8 cellular contexts compared by ENCODE assay signal in genomic region chr19:14205460-14206282, GRCh38. TPM values are rescaled to one million over a fixed set of nuclear protein-coding genes. Genes with fewer than 3 reads are reported as not detected.
DNase-seq lines count a peak whose midpoint lies in the region; ATAC-seq and TF ChIP-seq lines count a peak whose summit lies in the region.
"Not testable (repeated sequence)": the region's sequence is repeated elsewhere in the genome, so short reads cannot be mapped to it uniquely, and the experiment has no call there.

TSS of gene ADGRL1 (minus strand) at chr19:14206169. CDS start at chr19:14183602, 22,567 bp downstream.

- H3K4me3 ChIP-seq in breast epithelium (peak within 1 kb of the TSS; percentile 50 to 97 (median 81)), upper lobe of left lung (peak within 1 kb of the TSS; percentile 66 to 80 (median 74))

- POLR2A ChIA-PET in activated CD4-positive, alpha-beta memory T cell treated with anti-CD3 and anti-CD28 coated beads for 36 hours (lab: Charles Lee): interaction anchor here (0.6 to 0.9 kb wide), 3 partner anchors 170 to 1237 kb away, joined by 3 to 4 read pairs (median 3); partner anchors contain the start of gene ADGRE5

- not testable (repeated sequence) for H3K9me3 Mint-ChIP-seq in activated CD4-positive, alpha-beta memory T cell treated with anti-CD3 and anti-CD28 coated beads for 36 hours; mesothelial cell of epicardium

- not testable (repeated sequence) for ATAC-seq in upper lobe of left lung (ENCODE audit: low FRiP score in 2 of 2)

- TF ChIP-seq EP300 in upper lobe of left lung (IDR thresholded peaks at IDR 0.05): not testable (repeated sequence)

- H3K4me1 ChIP-seq in breast epithelium: not testable (repeated sequence)
- H3K4me1 ChIP-seq in upper lobe of left lung: peaks cover 12 to 58% (median 23%) of the 10 kb centered on the region in 4 donors

- not testable (repeated sequence) for H3K9me3 ChIP-seq in breast epithelium, upper lobe of left lung

- H3K27ac Mint-ChIP-seq in activated CD4-positive, alpha-beta memory T cell treated with anti-CD3 and anti-CD28 coated beads for 36 hours: peak within 1 kb of the TSS; percentile 39
- peak within 1 kb of the TSS; percentile 96 for H3K27ac Mint-ChIP-seq in mesothelial cell of epicardium

- H3K4me3 Mint-ChIP-seq in activated CD4-positive, alpha-beta memory T cell treated with anti-CD3 and anti-CD28 coated beads for 36 hours: peak within 1 kb of the TSS; percentile 81
- peak within 1 kb of the TSS; percentile 84 for H3K4me3 Mint-ChIP-seq in mesothelial cell of epicardium

- H3K4me1 Mint-ChIP-seq in activated CD4-positive, alpha-beta memory T cell treated with anti-CD3 and anti-CD28 coated beads for 36 hours (ENCODE audit: low read depth): peaks cover 40% of the 10 kb centered on the region
- peaks cover 18% of the 10 kb centered on the region for H3K4me1 Mint-ChIP-seq in mesothelial cell of epicardium

- not testable (repeated sequence) for H3K27me3 ChIP-seq in breast epithelium
- peaks cover 0 to 16% (median 6%) of the 10 kb centered on the region in 4 donors for H3K27me3 ChIP-seq in upper lobe of left lung

- WGBS in upper lobe of left lung, 2 donors: 0 to 1% methylated on average over 28 to 29 of the region's 96 CpGs

- DNase-seq in DMS53 (lab: John Stamatoyannopoulos, UW) (peak; percentile 40), NCI-H146 (lab: John Stamatoyannopoulos, UW) (peak; percentile 36), head of caudate nucleus (peak in 40 of 42 donors; percentile 34 to 85 (median 67)), retina (peak; percentile 59), upper lobe of left lung (peak in 1 of 2 donors; percentile 87)
- not testable (repeated sequence) for DNase-seq in activated CD4-positive, alpha-beta memory T cell treated with anti-CD3 and anti-CD28 coated beads for 36 hours; breast epithelium (ENCODE audit: low spot score in 2 of 2); mesothelial cell of epicardium (ENCODE audit: low spot score in 2 of 2, unreplicated experiment in 2 of 2)

- intact Hi-C loops in activated CD4-positive, alpha-beta memory T cell treated with anti-CD3 and anti-CD28 coated beads for 36 hours (cut with micrococcal nuclease); breast epithelium (cut with DNase I; ENCODE audit: low total_unique reads): not testable (repeated sequence)
- intact Hi-C loops in head of caudate nucleus (cut with DNase I): loop anchor here (5.0 to 10.0 kb wide), 2 partner anchors 139 to 292 kb away; partner anchors contain the start of gene GIPC1

- H3K36me3 Mint-ChIP-seq in activated CD4-positive, alpha-beta memory T cell treated with anti-CD3 and anti-CD28 coated beads for 36 hours; mesothelial cell of epicardium: not testable (repeated sequence)

- H3K27ac ChIP-seq in breast epithelium: peak within 1 kb of the TSS; percentile 59 to 68
- peak within 1 kb of the TSS; percentile 71 to 82 (median 77) for H3K27ac ChIP-seq in upper lobe of left lung

- TF ChIP-seq POLR2A in breast epithelium (IDR thresholded peaks at IDR 0.05); upper lobe of left lung (IDR thresholded peaks at IDR 0.05): not testable (repeated sequence)

- TF ChIP-seq CTCF in breast epithelium (IDR thresholded peaks at IDR 0.05); mesothelial cell of epicardium (IDR thresholded peaks at IDR 0.05; ENCODE audit: unreplicated experiment); upper lobe of left lung (IDR thresholded peaks at IDR 0.05): not testable (repeated sequence)

- peaks cover 14% of the 10 kb centered on the region for H3K27me3 Mint-ChIP-seq in activated CD4-positive, alpha-beta memory T cell treated with anti-CD3 and anti-CD28 coated beads for 36 hours
- not testable (repeated sequence) for H3K27me3 Mint-ChIP-seq in mesothelial cell of epicardium (ENCODE audit: low read depth)

- CTCF ChIA-PET in activated CD4-positive, alpha-beta memory T cell treated with anti-CD3 and anti-CD28 coated beads for 36 hours (lab: Charles Lee): not testable (repeated sequence)

- not testable (repeated sequence) for H3K36me3 ChIP-seq in breast epithelium, upper lobe of left lung

RNA-seq across cellular contexts. Expression of gene ADGRL1, which starts in this region (rescaled TPM):
- 10 to 100 TPM in 1 of 2 experiments, 1 to 10 TPM in 1; 8.4 to 10.9 TPM for total RNA-seq in activated CD4-positive, alpha-beta memory T cell treated with anti-CD3 and anti-CD28 coated beads for 36 hours
- total RNA-seq in breast epithelium (10 to 100 TPM; 11.2 to 14.7 (median 11.6) TPM), mesothelial cell of epicardium (97.9 to 106 TPM (median 102 TPM) in 3 replicates), upper lobe of left lung (10 to 100 TPM; 23.5 to 33.2 (median 27.4) TPM)
